1 cellular context compared by ENCODE assay signal in genomic region chr2:95079455-95079776, GRCh38.
TF ChIP-seq lines count a peak whose summit lies in the region.

No MANE protein-coding gene starts in this region.

TF ChIP-seq in WTC11, 78 proteins besides CTCF, POLR2A, EP300 and RAD21 (continued from another document):
- TF ChIP-seq NR2C2 (CRISPR knock-in tag; IDR thresholded peaks at IDR 0.05): no peak
- no peak for TF ChIP-seq NFATC4 (CRISPR knock-in tag; IDR thresholded peaks at IDR 0.05)
- TF ChIP-seq ZNF232 (CRISPR knock-in tag; IDR thresholded peaks at IDR 0.05): no peak
- no peak for TF ChIP-seq SMAD3 (CRISPR knock-in tag; IDR thresholded peaks at IDR 0.05; ENCODE audit: borderline replicate concordance)
- TF ChIP-seq JAZF1 (CRISPR knock-in tag; IDR thresholded peaks at IDR 0.05): no peak
- TF ChIP-seq, protein P1, sequence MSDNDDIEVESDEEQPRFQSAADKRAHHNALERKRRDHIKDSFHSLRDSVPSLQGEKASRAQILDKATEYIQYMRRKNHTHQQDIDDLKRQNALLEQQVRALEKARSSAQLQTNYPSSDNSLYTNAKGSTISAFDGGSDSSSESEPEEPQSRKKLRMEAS (CRISPR knock-in tag; IDR thresholded peaks at IDR 0.05): no peak
- no peak for TF ChIP-seq USF1 (CRISPR knock-in tag; IDR thresholded peaks at IDR 0.05)
- no peak for TF ChIP-seq FOXK1 (CRISPR knock-in tag; IDR thresholded peaks at IDR 0.05)
